In the genomic region with DNA sequence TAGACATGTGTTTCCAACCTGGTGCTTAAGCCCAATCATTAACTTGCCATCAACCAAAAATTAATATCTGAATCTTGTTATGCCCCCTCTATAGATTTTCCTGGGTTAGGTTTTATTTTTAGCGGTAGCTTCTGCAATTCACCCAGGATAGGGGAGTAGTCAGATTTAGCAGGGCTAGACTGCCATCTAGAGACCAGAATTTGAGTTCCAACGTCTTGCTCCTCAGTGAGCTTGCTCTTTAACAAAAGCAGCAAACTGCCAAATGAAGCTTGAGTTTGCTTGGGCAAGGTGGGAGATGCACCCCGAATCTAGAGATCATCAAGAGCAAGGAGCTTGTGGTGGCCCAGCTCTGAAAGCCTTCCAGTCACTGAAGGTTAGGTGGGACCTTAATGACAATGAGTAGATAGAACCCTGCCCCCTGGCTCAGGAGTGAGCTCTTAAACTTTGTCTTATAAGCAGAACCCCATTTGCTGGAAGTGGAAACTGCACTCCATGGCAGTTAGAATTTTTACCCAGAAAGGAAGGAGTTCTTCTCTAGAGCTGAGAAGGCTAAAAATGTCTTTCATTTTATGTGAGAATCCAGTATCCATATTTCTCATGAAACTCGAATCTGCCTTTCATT, we compare ENCODE assay signal across 9 cellular contexts.
DNase-seq lines count a peak whose midpoint lies in the region; ATAC-seq, FAIRE-seq and TF ChIP-seq lines count a peak whose summit lies in the region.
"Had no signal": no experiment of that assay in that cellular context is flagged by ENCODE, and none has a peak within 500 bp of the region (broad histone marks: within the 10 kb centered on the region; RNA-seq: fewer than 3 reads in every experiment).

No MANE protein-coding gene starts in this region.

- H3K27ac ChIP-seq in H9 (ENCODE audit: insufficient read length, low read depth, low read length) (no peak overlapping the region), breast epithelium (no peak overlapping the region), kidney (ENCODE audit: low read depth in 2 of 2, low read length in 2 of 2) (no peak overlapping the region), tibial nerve (no peak overlapping the region)

- no peak for TF ChIP-seq POLR2A in breast epithelium (IDR thresholded peaks at IDR 0.05)
- no peak for TF ChIP-seq POLR2A in tibial nerve (IDR thresholded peaks at IDR 0.05)

- H4K20me1 ChIP-seq in H9 (ENCODE audit: control insufficient read depth, insufficient read depth, insufficient read length): no peaks in the 10 kb centered on the region

- H3K18ac ChIP-seq in H9 (ENCODE audit: insufficient read length, low read depth, low read length): no peak overlapping the region

- H3K4me2 ChIP-seq in H9 (ENCODE audit: insufficient read depth, insufficient read length, low read length): no peak overlapping the region

- H2BK12ac ChIP-seq in H9 (ENCODE audit: insufficient read length, low read depth, low read length): no peak overlapping the region

- no peak overlapping the region for H3K4me3 Mint-ChIP-seq in H9
- H3K4me3 Mint-ChIP-seq in activated CD4-positive, alpha-beta memory T cell treated with anti-CD3 and anti-CD28 coated beads, Interleukin-2, amount 10 ng/mL, durations not matched to agents 7 days and 5 days: no peak overlapping the region

- H2AFZ ChIP-seq in H9 (ENCODE audit: low read length): no peak overlapping the region

- no peak for FAIRE-seq in kidney (lab: Jason Lieb, UNC)
- FAIRE-seq: K562 had no signal

- H4K91ac ChIP-seq in H9 (ENCODE audit: insufficient read length, low read depth, low read length): no peak overlapping the region

- peaks cover 2 to 6% of the 10 kb centered on the region in 2 experiments; a peak in 3 of 4 replicates for H3K4me1 Mint-ChIP-seq in H9
- no peaks in the 10 kb centered on the region for H3K4me1 Mint-ChIP-seq in activated CD4-positive, alpha-beta memory T cell treated with anti-CD3 and anti-CD28 coated beads, Interleukin-2, amount 10 ng/mL, durations not matched to agents 7 days and 5 days

- intact Hi-C loops in breast epithelium (cut with DNase I; ENCODE audit: low total_unique reads) (no loop called here), kidney (cut with DNase I) (no loop called here)

- no peak overlapping the region for H3K56ac ChIP-seq in H9 (ENCODE audit: insufficient read length, low read depth, low read length)

- H2BK120ac ChIP-seq in H9 (ENCODE audit: low read depth, low read length, poor library complexity, severe bottlenecking): no peak overlapping the region

- H3K36me3 Mint-ChIP-seq in H9 (ENCODE audit: insufficient read depth in 1 of 3, low read depth in 3 of 3): no peaks in the 10 kb centered on the region
- H3K36me3 Mint-ChIP-seq in activated CD4-positive, alpha-beta memory T cell treated with anti-CD3 and anti-CD28 coated beads, Interleukin-2, amount 10 ng/mL, durations not matched to agents 7 days and 5 days (ENCODE audit: low read depth): no peaks in the 10 kb centered on the region

- H3T11ph ChIP-seq in H9 (ENCODE audit: low read length): no peak overlapping the region

- H4K5ac ChIP-seq in H9 (ENCODE audit: insufficient read length, low read depth, low read length): no peak overlapping the region

- no peak overlapping the region for H3K4ac ChIP-seq in H9 (ENCODE audit: low read depth, low read length)

- TF ChIP-seq EP300 in tibial nerve (IDR thresholded peaks at IDR 0.05): no peak

- no peak overlapping the region for H2BK20ac ChIP-seq in H9 (ENCODE audit: low read depth, low read length, poor library complexity, severe bottlenecking)

- H3K23ac ChIP-seq in H9 (ENCODE audit: insufficient read length, low read depth, low read length): no peak overlapping the region

- no peaks in the 10 kb centered on the region for H3K23me2 ChIP-seq in H9 (ENCODE audit: insufficient read length, low read depth, low read length, poor library complexity, severe bottlenecking)

- no peak overlapping the region for H2AK5ac ChIP-seq in H9 (ENCODE audit: insufficient read length, low read length)

- H3K4me3 ChIP-seq in breast epithelium: no peak overlapping the region
- no peak overlapping the region for H3K4me3 ChIP-seq in kidney (ENCODE audit: low read length in 2 of 2)
- no peak overlapping the region for H3K4me3 ChIP-seq in tibial nerve
- H3K4me3 ChIP-seq: K562 had no signal

- no peaks in the 10 kb centered on the region for H3K36me3 ChIP-seq in breast epithelium
- H3K36me3 ChIP-seq in kidney (ENCODE audit: control insufficient read depth in 1 of 2, insufficient read depth in 2 of 2, low read length in 2 of 2): no peaks in the 10 kb centered on the region
- no peaks in the 10 kb centered on the region for H3K36me3 ChIP-seq in tibial nerve

- no peak overlapping the region for H3K9ac ChIP-seq in H9 (ENCODE audit: extremely low read depth, insufficient read length, low read length)
- H3K9ac ChIP-seq in kidney (ENCODE audit: low read length in 2 of 2): no peak overlapping the region

- no peak for ATAC-seq in GM19455 (IDR thresholded peaks at IDR 0.05; ENCODE audit: unreplicated experiment)
- ATAC-seq: K562 had no signal

- WGBS in H9 (ENCODE audit: extremely low coverage, insufficient read length, low lambda C conversion rate): no CpG with 5 or more reads among the region's 4 CpGs
- 30 to 32% methylated on average over 4 of the region's 4 CpGs for WGBS in tibial nerve, 2 donors

- H3K79me1 ChIP-seq in H9 (ENCODE audit: insufficient read depth, low read depth, low read length, poor library complexity, severe bottlenecking): no peaks in the 10 kb centered on the region

- H3K9me3 ChIP-seq in H9 (ENCODE audit: control insufficient read depth, low read depth, low read length) (no peaks in the 10 kb centered on the region), breast epithelium (no peaks in the 10 kb centered on the region), kidney (ENCODE audit: control insufficient read depth in 1 of 2, low read length in 2 of 2) (no peaks in the 10 kb centered on the region), tibial nerve (no peaks in the 10 kb centered on the region)

- no peaks in the 10 kb centered on the region for H3K4me1 ChIP-seq in H9 (ENCODE audit: insufficient read depth, low read length)
- no peaks in the 10 kb centered on the region for H3K4me1 ChIP-seq in breast epithelium
- no peaks in the 10 kb centered on the region for H3K4me1 ChIP-seq in kidney (ENCODE audit: control insufficient read depth in 1 of 2, insufficient read depth in 1 of 2, low read depth in 1 of 2, low read length in 2 of 2)
- H3K4me1 ChIP-seq in tibial nerve: peaks cover 0 to 12% (median 3%) of the 10 kb centered on the region in 4 donors

- no peak overlapping the region for H3K14ac ChIP-seq in H9 (ENCODE audit: insufficient read depth, low read length)

- no peaks in the 10 kb centered on the region for H3K9me3 Mint-ChIP-seq in H9
- H3K9me3 Mint-ChIP-seq in activated CD4-positive, alpha-beta memory T cell treated with anti-CD3 and anti-CD28 coated beads, Interleukin-2, amount 10 ng/mL, durations not matched to agents 7 days and 5 days: no peaks in the 10 kb centered on the region

- CTCF ChIA-PET in activated CD4-positive, alpha-beta memory T cell treated with anti-CD3 and anti-CD28 coated beads, Interleukin-2, amount 10 ng/mL, durations not matched to agents 7 days and 5 days (lab: Charles Lee): no interaction called here

- no peak overlapping the region for H2BK5ac ChIP-seq in H9 (ENCODE audit: insufficient read length, low read length)

- H3K79me2 ChIP-seq in H9 (ENCODE audit: insufficient read depth, low read length): no peaks in the 10 kb centered on the region

- POLR2A ChIA-PET in activated CD4-positive, alpha-beta memory T cell treated with anti-CD3 and anti-CD28 coated beads, Interleukin-2, amount 10 ng/mL, durations not matched to agents 7 days and 5 days (lab: Charles Lee): no interaction called here

- peak overlapping the region in 1 of 3 experiments; percentile 15; a peak in 1 of 7 replicates for H3K27ac Mint-ChIP-seq in H9
- H3K27ac Mint-ChIP-seq in activated CD4-positive, alpha-beta memory T cell treated with anti-CD3 and anti-CD28 coated beads, Interleukin-2, amount 10 ng/mL, durations not matched to agents 7 days and 5 days: no peak overlapping the region

- H3K27me3 Mint-ChIP-seq in H9 (ENCODE audit: low read depth): no peaks in the 10 kb centered on the region
- H3K27me3 Mint-ChIP-seq in activated CD4-positive, alpha-beta memory T cell treated with anti-CD3 and anti-CD28 coated beads, Interleukin-2, amount 10 ng/mL, durations not matched to agents 7 days and 5 days: no peaks in the 10 kb centered on the region

- H4K8ac ChIP-seq in H9 (replicated peaks; ENCODE audit: insufficient read length, low read depth, low read length): no peak overlapping the region

- no peak overlapping the region for H2BK15ac ChIP-seq in H9 (ENCODE audit: low read depth, low read length)

- H3K27me3 ChIP-seq in H9 (ENCODE audit: insufficient read depth, low read length): no peaks in the 10 kb centered on the region
- peaks cover 0 to 8% of the 10 kb centered on the region in 2 donors for H3K27me3 ChIP-seq in breast epithelium
- no peaks in the 10 kb centered on the region for H3K27me3 ChIP-seq in tibial nerve

- peak; percentile 79 for TF ChIP-seq CTCF in H9 (conservative IDR thresholded peaks at IDR 0.05)
- peak in 2 of 3 donors; percentile 47 to 50 for TF ChIP-seq CTCF in breast epithelium (IDR thresholded peaks at IDR 0.05)
- TF ChIP-seq CTCF in kidney (IDR thresholded peaks at IDR 0.05; ENCODE audit: borderline replicate concordance, extremely low read depth, insufficient read depth): peak; percentile 43
- TF ChIP-seq CTCF in tibial nerve (IDR thresholded peaks at IDR 0.05): peak in 4 of 5 experiments; percentile 39 to 65 (median 48)

- DNase-seq in D341Med (ENCODE audit: low spot score): peak; percentile 38
- peak; percentile 53 for DNase-seq in H9
- DNase-seq in NCI-H2227 treated with DMSO at 0.1 percent for 48 hours (lab: John Stamatoyannopoulos, UW): peak; percentile 71
- DNase-seq in breast epithelium (ENCODE audit: low spot score in 2 of 2): no peak
- DNase-seq in kidney: no peak
- peak in 1 of 2 donors; percentile 60 for DNase-seq in tibial nerve (ENCODE audit: low spot score in 2 of 2)
- no peak for DNase-seq in activated CD4-positive, alpha-beta memory T cell treated with anti-CD3 and anti-CD28 coated beads, Interleukin-2, amount 10 ng/mL, durations not matched to agents 7 days and 5 days

Comparison
In these comparisons a context has a peak if more than half of its experiments do, and no peak if none do; other contexts are left out.
1. DNase-seq: peak in D341Med (single experiment), H9 (single experiment) and NCI-H2227 treated with DMSO at 0.1 percent for 48 hours (single experiment); none in breast epithelium (0 of 2), kidney (single experiment) and activated CD4-positive, alpha-beta memory T cell treated with anti-CD3 and anti-CD28 coated beads, Interleukin-2, amount 10 ng/mL, durations not matched to agents 7 days and 5 days (single experiment).
2. Peak in every context shown above with its lines, with median percentiles within 50 percentile points of each other: CTCF ChIP-seq.